20 cellular contexts compared by ENCODE assay signal in genomic region chr11:77131560-77131959, GRCh38. TPM values are rescaled to one million over a fixed set of nuclear protein-coding genes. Genes with fewer than 3 reads are reported as not detected.
DNase-seq lines count a peak whose midpoint lies in the region; ATAC-seq, FAIRE-seq and TF ChIP-seq lines count a peak whose summit lies in the region.
"Had no signal": no experiment of that assay in that cellular context is flagged by ENCODE, and none has a peak within 500 bp of the region (broad histone marks: within the 10 kb centered on the region; RNA-seq: fewer than 3 reads in every experiment).

No MANE protein-coding gene starts in this region.

- H3K4me1 ChIP-seq in Caco-2 = peaks cover 10% of the 10 kb centered on the region
- H3K4me1 ChIP-seq in kidney (ENCODE audit: control insufficient read depth in 1 of 2, insufficient read depth in 1 of 2, low read depth in 1 of 2, low read length in 2 of 2) = peaks cover 20 to 26% of the 10 kb centered on the region in 2 donors
- peaks cover 0 to 8% (median 5%) of the 10 kb centered on the region in 3 donors for H3K4me1 ChIP-seq in pancreas
- H3K4me1 ChIP-seq in mesendoderm (ENCODE audit: control insufficient read depth, low read depth, low read length) = peaks cover 3% of the 10 kb centered on the region

- H2BK15ac ChIP-seq in mesendoderm (replicated peaks; ENCODE audit: low read depth) = no peak overlapping the region

- H3K27me3 ChIP-seq in Caco-2 (replicated peaks; ENCODE audit: control insufficient read depth, insufficient read depth, low read length) (no peaks in the 10 kb centered on the region), pancreas (no peaks in the 10 kb centered on the region), mesendoderm (ENCODE audit: insufficient read depth, low read length, poor library complexity) (no peaks in the 10 kb centered on the region)
- H3K27me3 ChIP-seq: MG63 had no signal

- no peak overlapping the region for H2BK120ac ChIP-seq in mesendoderm (ENCODE audit: low read depth, low read length)

- H3K36me3 Mint-ChIP-seq in Caco-2 (ENCODE audit: insufficient read depth, unreplicated experiment) = peaks cover 11% of the 10 kb centered on the region

- BruUV-seq in Caco-2 (replicated peaks; lab: Mats Ljungman, UMichigan) = no TSS peak

- CTCF ChIA-PET in Caco-2 (lab: Charles Lee) (interaction anchor here (0.6 kb wide), 1 partner anchor 417 kb away, joined by 3 read pairs; no protein-coding TSS in a partner anchor), HEK293T (lab: Yijun Ruan, JAX) (no interaction called here)

- no peak overlapping the region for H3K4me2 ChIP-seq in mesendoderm (ENCODE audit: low read length)

- H3K79me2 ChIP-seq in mesendoderm (ENCODE audit: control insufficient read depth, insufficient read depth, low read length) = no peaks in the 10 kb centered on the region

- no peak overlapping the region for H3K23ac ChIP-seq in mesendoderm (ENCODE audit: low read length)

- H3K18ac ChIP-seq in mesendoderm (ENCODE audit: low read length) = no peak overlapping the region

- H3K56ac ChIP-seq in mesendoderm (ENCODE audit: low read length) = no peak overlapping the region

- H4K5ac ChIP-seq in mesendoderm (ENCODE audit: low read length) = no peak overlapping the region

- ATAC-seq in pancreas = no peak

- FAIRE-seq in kidney (lab: Jason Lieb, UNC) (no peak), pancreas (lab: Jason Lieb, UNC) (no peak)
- FAIRE-seq: G401.6 had no signal

- intact Hi-C loops in Caco-2 (cut with micrococcal nuclease; ENCODE audit: unreplicated experiment) (no loop called here), kidney (cut with DNase I) (no loop called here), pancreas (cut with DNase I) (no loop called here)

- DNase-seq in Caco-2 = no peak
- DNase-seq in UCSD-AML1 (lab: John Stamatoyannopoulos, UW; ENCODE audit: unreplicated experiment) = peak; percentile 39
- peak; percentile 52 for DNase-seq in kidney
- peak in 1 of 6 donors; percentile 44 for DNase-seq in pancreas
- no peak for DNase-seq in superior temporal gyrus (ENCODE audit: extremely low spot score)
- no peak for DNase-seq in HEK293T (ENCODE audit: extremely low spot score)
- no peak for DNase-seq in mesendoderm
- DNase-seq: DMS 273 treated with DMSO at 0.1 percent for 48 hours, DND-41, H9, Kasumi-1, NCI-H1048, NCI-H1436, NCI-H2029, NCI-H345, NCI-H524 treated with DMSO at 0.1 percent for 48 hours had no signal

- no peaks in the 10 kb centered on the region for H3K36me3 ChIP-seq in Caco-2 (ENCODE audit: control insufficient read depth, insufficient read depth, low read length)
- no peaks in the 10 kb centered on the region for H3K36me3 ChIP-seq in kidney (ENCODE audit: control insufficient read depth in 1 of 2, insufficient read depth in 2 of 2, low read length in 2 of 2)
- no peaks in the 10 kb centered on the region for H3K36me3 ChIP-seq in pancreas
- H3K36me3 ChIP-seq in mesendoderm (ENCODE audit: control insufficient read depth, insufficient read depth, low read length) = no peaks in the 10 kb centered on the region
- H3K36me3 ChIP-seq: MG63 had no signal

- H3K27me3 Mint-ChIP-seq in Caco-2 (ENCODE audit: insufficient read depth, unreplicated experiment) = no peaks in the 10 kb centered on the region

- 62 to 70% methylated on average over 5 to 6 of the region's 6 CpGs for WGBS in pancreas, 2 donors
- WGBS in mesendoderm (ENCODE audit: extremely low coverage, insufficient coverage, low lambda C conversion rate) = no CpG with 5 or more reads among the region's 6 CpGs

- H4K8ac ChIP-seq in mesendoderm (ENCODE audit: low read depth, low read length) = no peak overlapping the region

- peak overlapping the region; percentile 3 for H3K27ac Mint-ChIP-seq in Caco-2 (ENCODE audit: unreplicated experiment)
- H3K27ac Mint-ChIP-seq: H9 had no signal

- H2BK5ac ChIP-seq in mesendoderm (ENCODE audit: low read length) = no peak overlapping the region

- H3K9me3 ChIP-seq in Caco-2 = no peaks in the 10 kb centered on the region
- no peaks in the 10 kb centered on the region for H3K9me3 ChIP-seq in kidney (ENCODE audit: control insufficient read depth in 1 of 2, low read length in 2 of 2)
- H3K9me3 ChIP-seq in pancreas = no peaks in the 10 kb centered on the region

- no peaks in the 10 kb centered on the region for H3K9me3 Mint-ChIP-seq in Caco-2 (ENCODE audit: unreplicated experiment)
- H3K9me3 Mint-ChIP-seq: H9 had no signal

- no peak overlapping the region for H3K9ac ChIP-seq in kidney (ENCODE audit: low read length in 2 of 2)
- no peak overlapping the region for H3K9ac ChIP-seq in mesendoderm (ENCODE audit: low read length)

- H3K4me3 ChIP-seq in Caco-2 (ENCODE audit: low read depth, low read length) = no peak overlapping the region
- H3K4me3 ChIP-seq in kidney (ENCODE audit: low read length in 2 of 2) = no peak overlapping the region
- no peak overlapping the region for H3K4me3 ChIP-seq in pancreas
- no peak overlapping the region for H3K4me3 ChIP-seq in mesendoderm (ENCODE audit: low read length)
- H3K4me3 ChIP-seq: MG63 had no signal

- H3K27ac ChIP-seq in kidney (ENCODE audit: low read depth in 2 of 2, low read length in 2 of 2) (peak overlapping the region; percentile 61 to 69), pancreas (peak overlapping the region in 3 of 4 donors; percentile 6 to 53 (median 24)), mesendoderm (ENCODE audit: low read depth, low read length) (no peak overlapping the region)
- H3K27ac ChIP-seq: C4-2B had no signal

- TF ChIP-seq CTCF in Caco-2 (IDR thresholded peaks at IDR 0.05; ENCODE audit: insufficient read depth in 1 of 2, low read depth in 1 of 2, low read length in 1 of 2, severe bottlenecking in 1 of 2, unreplicated experiment in 1 of 2) (no peak), kidney (IDR thresholded peaks at IDR 0.05; ENCODE audit: borderline replicate concordance, extremely low read depth, insufficient read depth) (no peak), pancreas (IDR thresholded peaks at IDR 0.05) (no peak)

- no peaks in the 10 kb centered on the region for H3K79me1 ChIP-seq in mesendoderm (ENCODE audit: low read length)

- no peak overlapping the region for H3K4ac ChIP-seq in mesendoderm (ENCODE audit: low read depth, low read length)

- peaks cover 19% of the 10 kb centered on the region for H3K4me1 Mint-ChIP-seq in Caco-2 (ENCODE audit: low read depth, unreplicated experiment)

- no peak overlapping the region for H2AK5ac ChIP-seq in mesendoderm (ENCODE audit: low read length)

- no peak overlapping the region for H3K4me3 Mint-ChIP-seq in Caco-2 (ENCODE audit: unreplicated experiment)
- H3K4me3 Mint-ChIP-seq: H9 had no signal

- POLR2A ChIA-PET in Caco-2 (lab: Charles Lee) = no interaction called here
- POLR2A ChIA-PET in HEK293T (lab: Yijun Ruan, JAX) = no interaction called here

TF ChIP-seq in HEK293T, 16 proteins besides CTCF, POLR2A, EP300 and RAD21:
- TF ChIP-seq FOXA1 (IDR thresholded peaks at IDR 0.05) (no peak), FOXM1 (IDR thresholded peaks at IDR 0.05; ENCODE audit: borderline replicate concordance) (no peak), LEF1 (IDR thresholded peaks at IDR 0.05; ENCODE audit: borderline replicate concordance) (no peak), TARDBP (IDR thresholded peaks at IDR 0.05) (no peak), NFRKB (IDR thresholded peaks at IDR 0.05) (no peak), ZNF384 (IDR thresholded peaks at IDR 0.05) (no peak), PKNOX1 (IDR thresholded peaks at IDR 0.05) (no peak), CTBP1 (IDR thresholded peaks at IDR 0.05; ENCODE audit: borderline replicate concordance) (no peak), ARNT (IDR thresholded peaks at IDR 0.05) (no peak), FOXK2 (IDR thresholded peaks at IDR 0.05) (no peak), ELF4 (IDR thresholded peaks at IDR 0.05) (no peak), SP1 (IDR thresholded peaks at IDR 0.05) (no peak), L3MBTL2 (conservative IDR thresholded peaks at IDR 0.05) (no peak)

RNA-seq across cellular contexts. Expression of gene MYO7A, which starts 3.5 kb away (rescaled TPM):
- total RNA-seq in Caco-2 (2022) (8.9 and 10.2 TPM in 2 replicates), kidney (10.7 TPM), pancreas (1 to 10 TPM; 3.8 to 9.7 (median 7.0) TPM)
- polyA plus RNA-seq in kidney (ENCODE audit: insufficient read depth, low read depth, low replicate concordance) (6.1 TPM), pancreas (10 to 100 TPM in 1 of 2 donors, 1 to 10 TPM in 1; 6.8 to 13.3 TPM)
- polyA plus RNA-seq in mesendoderm (2013, experiment 1 of 2) = 0.51 TPM
- polyA plus RNA-seq in mesendoderm (2013, experiment 2 of 2) = 0.49 TPM

RNA-seq across cellular contexts. Expression of gene OMP, which starts 28.9 kb away (rescaled TPM):
- total RNA-seq in Caco-2 (2022) (0.70 and 2.5 TPM in 2 replicates), kidney (1.8 TPM), pancreas (under 1 TPM in 2 of 6 donors, not detected in 4; 0.69 to 0.78 TPM)
- polyA plus RNA-seq in kidney (ENCODE audit: insufficient read depth, low read depth, low replicate concordance) (not detected), pancreas (under 1 TPM in 1 of 2 donors, not detected in 1; 0.61 TPM)
- 0.11 TPM for polyA plus RNA-seq in mesendoderm (2013, experiment 1 of 2)
- not detected for polyA plus RNA-seq in mesendoderm (2013, experiment 2 of 2)
- total RNA-seq: H9, SK-MEL-5 had no signal

Comparison
In these comparisons a context has a peak if more than half of its experiments do, and no peak if none do; other contexts are left out.
1. DNase-seq: peak in UCSD-AML1 (single experiment) and kidney (single experiment); none in Caco-2 (0 of 2), superior temporal gyrus (single experiment), HEK293T (single experiment) and mesendoderm (single experiment).